ENCODE assay signal across 8 cellular contexts in genomic region chr2:27771202-27771547, GRCh38. TPM values are rescaled to one million over a fixed set of nuclear protein-coding genes. Genes with fewer than 3 reads are reported as not detected.
DNase-seq lines count a peak whose midpoint lies in the region; ATAC-seq and TF ChIP-seq lines count a peak whose summit lies in the region.

No MANE protein-coding gene starts in this region.

- peak overlapping the region; percentile 73 for H3K4me3 ChIP-seq in IMR-90 (ENCODE audit: insufficient read depth, low read depth, low read length)

- peak overlapping the region; percentile 75 for H3K27ac ChIP-seq in IMR-90 (ENCODE audit: insufficient read depth, low read length)

- peaks cover 41% of the 10 kb centered on the region for H3K36me3 Mint-ChIP-seq in activated T-cell treated with anti-CD3 and anti-CD28 coated beads, Interleukin-2, amount 50 U/mL, for 24 hours (ENCODE audit: low read depth)
- peaks cover 35% of the 10 kb centered on the region for H3K36me3 Mint-ChIP-seq in dendritic cell treated with granulocyte-macrophage colony-stimulating factor and Interleukin-4, amounts not matched to agents 40 ng/mL and 50 ng/mL, for 4 days (ENCODE audit: low read depth)
- H3K36me3 Mint-ChIP-seq in neural crest cell (ENCODE audit: low read depth), result peaks cover 4% of the 10 kb centered on the region

- H3K4me2 ChIP-seq in IMR-90 (ENCODE audit: low read depth, low read length), result peak overlapping the region; percentile 85

- H2BK15ac ChIP-seq in IMR-90 (ENCODE audit: low read depth, low read length), result peak overlapping the region; percentile 21; the same call in 1 of the 3 replicates

- H4K20me1 ChIP-seq in IMR-90 (ENCODE audit: insufficient read depth, low read length), result no peaks in the 10 kb centered on the region

- H3K23ac ChIP-seq in IMR-90 (ENCODE audit: low read depth, low read length), result peak overlapping the region; percentile 63

- H3K56ac ChIP-seq in IMR-90 (ENCODE audit: extremely low read depth, insufficient read depth, low read length), result peak overlapping the region; percentile 34

- H3K27ac Mint-ChIP-seq in activated T-cell treated with anti-CD3 and anti-CD28 coated beads, Interleukin-2, amount 50 U/mL, for 24 hours, result peak overlapping the region; percentile 100
- peak overlapping the region; percentile 99 for H3K27ac Mint-ChIP-seq in dendritic cell treated with granulocyte-macrophage colony-stimulating factor and Interleukin-4, amounts not matched to agents 40 ng/mL and 50 ng/mL, for 4 days
- peak overlapping the region; percentile 99 for H3K27ac Mint-ChIP-seq in neural crest cell (ENCODE audit: unreplicated experiment)

- H3K4ac ChIP-seq in IMR-90 (ENCODE audit: low read depth, low read length), result peak overlapping the region; percentile 88

- ATAC-seq in IMR-90 (ENCODE audit: low read depth), result no peak

- CTCF ChIA-PET in IMR-90 (lab: Yijun Ruan, JAX), result no interaction called here

- BruUV-seq in IMR-90 (replicated peaks; lab: Mats Ljungman, UMichigan), result no TSS peak

- DNase-seq in activated T-cell treated with anti-CD3 and anti-CD28 coated beads, Interleukin-2, amount 50 U/mL, for 24 hours, result no peak
- DNase-seq in activated T-cell treated with anti-CD3 and anti-CD28 coated beads, Interleukin-2, amount 50 U/mL, for 1 hour, result no peak
- DNase-seq in IMR-90 (no peak), neural crest cell (ENCODE audit: low read depth, low spot score) (no peak), mesenteric fat pad (ENCODE audit: low spot score) (no peak), middle frontal gyrus (ENCODE audit: extremely low spot score, low spot score) (no peak), NCI-H2196 treated with DMSO at 0.1 percent for 48 hours (lab: John Stamatoyannopoulos, UW; ENCODE audit: unreplicated experiment) (no peak)

- H2AFZ ChIP-seq in IMR-90 (replicated peaks; ENCODE audit: low read length, poor library complexity), result peak overlapping the region; percentile 99

- peak overlapping the region; percentile 70 for H3K9ac ChIP-seq in IMR-90 (ENCODE audit: low read depth, low read length)

- peak overlapping the region; percentile 81 for H2BK5ac ChIP-seq in IMR-90 (ENCODE audit: low read depth, low read length, poor library complexity, severe bottlenecking)

- dilution Hi-C loops in IMR-90 (cut with HindIII; ENCODE audit: low sequenced_read_pairs, unreplicated experiment), result no loop called here

- no peaks in the 10 kb centered on the region for H3K9me3 ChIP-seq in IMR-90 (ENCODE audit: control insufficient read depth, insufficient read depth, low read length)

- intact Hi-C loops in IMR-90 (cut with micrococcal nuclease), result loop anchor here (1.0 to 10.0 kb wide), 2 partner anchors 184 to 624 kb away; no protein-coding TSS in a partner anchor
- intact Hi-C loops in dendritic cell treated with granulocyte-macrophage colony-stimulating factor and Interleukin-4, amounts not matched to agents 40 ng/mL and 50 ng/mL, for 4 days (cut with micrococcal nuclease), result loop anchor here (5.0 kb wide), 1 partner anchor 116 kb away; no protein-coding TSS in a partner anchor

- peaks cover 10% of the 10 kb centered on the region for H3K4me1 ChIP-seq in IMR-90 (ENCODE audit: control insufficient read depth, insufficient read depth, low read length)

- in situ Hi-C loops in IMR-90 (cut with MboI; ENCODE audit: low sequenced_read_pairs), result no loop called here

- H3K79me1 ChIP-seq in IMR-90 (ENCODE audit: low read depth in 1 of 2, low read length in 2 of 2), result peaks cover 4 to 40% of the 10 kb centered on the region in 2 experiments

- peak overlapping the region; percentile 95 for H4K91ac ChIP-seq in IMR-90 (ENCODE audit: insufficient read depth, low read depth, low read length)

- peaks cover 2% of the 10 kb centered on the region; the same call in 1 of the 2 replicates for H3K9me1 ChIP-seq in IMR-90 (ENCODE audit: insufficient read depth, low read length)

- H3K36me3 ChIP-seq in IMR-90 (ENCODE audit: control insufficient read depth, insufficient read depth, low read length), result peaks cover 5% of the 10 kb centered on the region

- H3K27me3 ChIP-seq in IMR-90 (ENCODE audit: control insufficient read depth, insufficient read depth, low read length), result no peaks in the 10 kb centered on the region

- H2BK120ac ChIP-seq in IMR-90 (ENCODE audit: low read depth, low read length), result peak overlapping the region; percentile 71

- peak overlapping the region; percentile 100 for H3K4me3 Mint-ChIP-seq in activated T-cell treated with anti-CD3 and anti-CD28 coated beads, Interleukin-2, amount 50 U/mL, for 24 hours
- H3K4me3 Mint-ChIP-seq in dendritic cell treated with granulocyte-macrophage colony-stimulating factor and Interleukin-4, amounts not matched to agents 40 ng/mL and 50 ng/mL, for 4 days, result peak overlapping the region; percentile 97
- H3K4me3 Mint-ChIP-seq in neural crest cell, result peak overlapping the region; percentile 100

- no peak for TF ChIP-seq RAD21 in IMR-90 (IDR thresholded peaks at IDR 0.05; ENCODE audit: low read length)

- peak overlapping the region; percentile 96 for H2AK9ac ChIP-seq in IMR-90 (replicated peaks; ENCODE audit: low read depth, low read length, poor library complexity)

- H3K18ac ChIP-seq in IMR-90 (ENCODE audit: low read depth, low read length), result peak overlapping the region; percentile 66

- TF ChIP-seq CTCF in IMR-90 (conservative IDR thresholded peaks at IDR 0.05; ENCODE audit: low read depth, low read length) (no peak), neural crest cell (conservative IDR thresholded peaks at IDR 0.05) (no peak)

- no peaks in the 10 kb centered on the region for H3K9me3 Mint-ChIP-seq in activated T-cell treated with anti-CD3 and anti-CD28 coated beads, Interleukin-2, amount 50 U/mL, for 24 hours
- H3K9me3 Mint-ChIP-seq in dendritic cell treated with granulocyte-macrophage colony-stimulating factor and Interleukin-4, amounts not matched to agents 40 ng/mL and 50 ng/mL, for 4 days, result no peaks in the 10 kb centered on the region
- no peaks in the 10 kb centered on the region for H3K9me3 Mint-ChIP-seq in neural crest cell

- H3K14ac ChIP-seq in IMR-90 (replicated peaks; ENCODE audit: low read depth, low read length), result peak overlapping the region; percentile 95

- H3K27me3 Mint-ChIP-seq in activated T-cell treated with anti-CD3 and anti-CD28 coated beads, Interleukin-2, amount 50 U/mL, for 24 hours, result no peaks in the 10 kb centered on the region
- H3K27me3 Mint-ChIP-seq in dendritic cell treated with granulocyte-macrophage colony-stimulating factor and Interleukin-4, amounts not matched to agents 40 ng/mL and 50 ng/mL, for 4 days, result no peaks in the 10 kb centered on the region
- peaks cover 26% of the 10 kb centered on the region for H3K27me3 Mint-ChIP-seq in neural crest cell (ENCODE audit: low read depth)

- peak overlapping the region; percentile 78 to 97 for H4K8ac ChIP-seq in IMR-90 (ENCODE audit: low read depth in 2 of 2, low read length in 2 of 2)

- POLR2A ChIA-PET in IMR-90 (lab: Charles Lee; ENCODE audit: unreplicated experiment), result no interaction called here

- peak overlapping the region; percentile 20; the same call in 1 of the 2 replicates for H2BK20ac ChIP-seq in IMR-90 (ENCODE audit: low read depth, low read length)

- peak overlapping the region; percentile 79 for H2AK5ac ChIP-seq in IMR-90 (ENCODE audit: low read depth, low read length)

- WGBS in IMR-90 (ENCODE audit: extremely low coverage in 2 of 2, insufficient read length in 1 of 2), 2 experiments, result 29% methylated on average over 6 of the region's 13 CpGs; no CpG with 5 or more reads in 1 of the 2 experiments

- peaks cover 44% of the 10 kb centered on the region for H3K4me1 Mint-ChIP-seq in activated T-cell treated with anti-CD3 and anti-CD28 coated beads, Interleukin-2, amount 50 U/mL, for 24 hours (ENCODE audit: low read depth)
- peaks cover 52% of the 10 kb centered on the region for H3K4me1 Mint-ChIP-seq in dendritic cell treated with granulocyte-macrophage colony-stimulating factor and Interleukin-4, amounts not matched to agents 40 ng/mL and 50 ng/mL, for 4 days (ENCODE audit: low read depth)
- peaks cover 31% of the 10 kb centered on the region for H3K4me1 Mint-ChIP-seq in neural crest cell

- H4K5ac ChIP-seq in IMR-90 (ENCODE audit: low read depth, low read length), result peak overlapping the region; percentile 90

- TF ChIP-seq POLR2A in IMR-90 (IDR thresholded peaks at IDR 0.05; ENCODE audit: low read depth, low read length), result no peak

TF ChIP-seq in IMR-90, 13 proteins besides CTCF, POLR2A, EP300 and RAD21 (continues in another document):
- TF ChIP-seq, protein P1, sequence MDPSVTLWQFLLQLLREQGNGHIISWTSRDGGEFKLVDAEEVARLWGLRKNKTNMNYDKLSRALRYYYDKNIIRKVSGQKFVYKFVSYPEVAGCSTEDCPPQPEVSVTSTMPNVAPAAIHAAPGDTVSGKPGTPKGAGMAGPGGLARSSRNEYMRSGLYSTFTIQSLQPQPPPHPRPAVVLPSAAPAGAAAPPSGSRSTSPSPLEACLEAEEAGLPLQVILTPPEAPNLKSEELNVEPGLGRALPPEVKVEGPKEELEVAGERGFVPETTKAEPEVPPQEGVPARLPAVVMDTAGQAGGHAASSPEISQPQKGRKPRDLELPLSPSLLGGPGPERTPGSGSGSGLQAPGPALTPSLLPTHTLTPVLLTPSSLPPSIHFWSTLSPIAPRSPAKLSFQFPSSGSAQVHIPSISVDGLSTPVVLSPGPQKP (IDR thresholded peaks at IDR 0.05; ENCODE audit: borderline replicate concordance, low read depth, low read length), result no peak
- TF ChIP-seq MAZ (IDR thresholded peaks at IDR 0.05; ENCODE audit: borderline replicate concordance, low read depth, low read length) (no peak), MXI1 (IDR thresholded peaks at IDR 0.05; ENCODE audit: borderline replicate concordance, low read depth, low read length) (no peak), RCOR1 (IDR thresholded peaks at IDR 0.05; ENCODE audit: insufficient replicate concordance, low read length) (no peak), CHD1 (IDR thresholded peaks at IDR 0.05; ENCODE audit: low read depth, low read length) (no peak), BHLHE40 (IDR thresholded peaks at IDR 0.05; ENCODE audit: low read depth, low read length) (no peak), SMC3 (IDR thresholded peaks at IDR 0.05; ENCODE audit: low read depth, low read length) (no peak), NFE2L2 (IDR thresholded peaks at IDR 0.05; ENCODE audit: low read depth, low read length) (no peak), FOS (IDR thresholded peaks at IDR 0.05; ENCODE audit: low read depth, low read length) (no peak), MAFK (IDR thresholded peaks at IDR 0.05; ENCODE audit: low read depth, low read length) (no peak), CEBPB (IDR thresholded peaks at IDR 0.05; ENCODE audit: low read depth, low read length) (no peak)

RNA-seq across cellular contexts. Expression of gene MRPL33, which starts 0.3 kb away (rescaled TPM):
- 13.3 and 48.6 TPM in 2 replicates for total RNA-seq in IMR-90 (2012; rRNA removed)
- polyA plus RNA-seq in IMR-90 (2012; rRNA removed), result 88.0 and 101 TPM in 2 replicates
- polyA plus RNA-seq in IMR-90 (2012; cell fraction: cytosol; rRNA removed), result 10.5 and 17.0 TPM in 2 replicates
- polyA plus RNA-seq in IMR-90 (2012; cell fraction: nucleus; rRNA removed; ENCODE audit: low replicate concordance), result 2.6 and 31.4 TPM in 2 replicates
- 53.5 and 67.0 TPM in 2 replicates for total RNA-seq in neural crest cell
- total RNA-seq in mesenteric fat pad, result 71.1 TPM
